ENCODE assay signal across 25 cellular contexts in the genomic region with DNA sequence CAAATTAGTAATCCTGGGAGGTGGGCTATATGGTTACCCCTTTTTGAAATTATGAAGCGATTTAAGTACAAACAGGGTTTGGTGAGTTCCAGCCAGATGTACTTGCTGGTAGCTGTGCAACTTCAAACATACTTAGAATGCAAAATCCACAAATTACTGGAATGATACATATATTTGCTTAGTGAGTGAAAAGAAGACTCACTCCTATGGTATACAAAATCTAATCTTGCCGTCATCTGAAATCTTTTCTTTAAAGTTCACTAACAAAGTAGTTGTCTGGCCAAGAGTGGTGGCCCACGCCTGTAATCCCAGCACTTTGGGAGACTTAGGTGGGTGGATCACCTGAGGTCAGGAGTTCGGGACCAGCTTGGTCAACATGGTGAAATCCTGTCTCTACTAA.
DNase-seq lines count a peak whose midpoint lies in the region; ATAC-seq, FAIRE-seq and TF ChIP-seq lines count a peak whose summit lies in the region.
"Had no signal": no experiment of that assay in that cellular context is flagged by ENCODE, and none has a peak within 500 bp of the region (broad histone marks: within the 10 kb centered on the region; RNA-seq: fewer than 3 reads in every experiment).

No MANE protein-coding gene starts in this region.

- CTCF ChIA-PET in CD4-positive, alpha-beta T cell (lab: Charles Lee) = no interaction called here

- POLR2A ChIA-PET in CD4-positive, alpha-beta T cell (lab: Charles Lee) = no interaction called here

- H3K36me3 ChIP-seq in H7 (replicated peaks; ENCODE audit: control insufficient read depth, insufficient read depth, low read length) (no peaks in the 10 kb centered on the region), RWPE2 (ENCODE audit: low read depth) (no peaks in the 10 kb centered on the region), hepatocyte (replicated peaks; ENCODE audit: insufficient read depth, low read depth) (no peaks in the 10 kb centered on the region)
- H3K36me3 ChIP-seq: BE2C; BLaER1 treated with 17β-estradiol and CSF1 and Interleukin-3, amounts not matched to agents 10 nM and 100 nM; HAP-1 had no signal

- no peak overlapping the region for H3K27ac Mint-ChIP-seq in osteocyte (ENCODE audit: unreplicated experiment)
- H3K27ac Mint-ChIP-seq in activated T-helper 1 cell treated with anti-CD3 and anti-CD28 coated beads, Interleukin-12 subunit alpha, Interleukin-12 subunit beta, Interleukin-2, Interleukin-4 antibody, amounts not matched to agents 30 ng/mL and 10 ng/mL and 1 ng/mL, durations not matched to agents 14 hours and 24 hours and 36 hours = no peak overlapping the region
- no peak overlapping the region for H3K27ac Mint-ChIP-seq in CD4-positive, alpha-beta T cell
- H3K27ac Mint-ChIP-seq: CD4-positive, alpha-beta memory T cell; HFFc6 had no signal

- H3K9me3 Mint-ChIP-seq in osteocyte (ENCODE audit: unreplicated experiment) = no peaks in the 10 kb centered on the region
- no peaks in the 10 kb centered on the region for H3K9me3 Mint-ChIP-seq in activated T-helper 1 cell treated with anti-CD3 and anti-CD28 coated beads, Interleukin-12 subunit alpha, Interleukin-12 subunit beta, Interleukin-2, Interleukin-4 antibody, amounts not matched to agents 30 ng/mL and 10 ng/mL and 1 ng/mL, durations not matched to agents 14 hours and 24 hours and 36 hours
- no peaks in the 10 kb centered on the region for H3K9me3 Mint-ChIP-seq in CD4-positive, alpha-beta T cell
- H3K9me3 Mint-ChIP-seq: CD14-positive monocyte; CD4-positive, alpha-beta memory T cell; HFFc6 had no signal

- H3K27me3 ChIP-seq in H7 (ENCODE audit: control insufficient read depth, insufficient read depth, low read length) (no peaks in the 10 kb centered on the region), RWPE2 (ENCODE audit: insufficient read depth, poor library complexity, severe bottlenecking) (no peaks in the 10 kb centered on the region), hepatocyte (no peaks in the 10 kb centered on the region)
- no peaks in the 10 kb centered on the region for H3K27me3 ChIP-seq in CD4-positive, alpha-beta T cell (ENCODE audit: control insufficient read depth, insufficient read depth, low read length)
- H3K27me3 ChIP-seq: BE2C; BLaER1 treated with 17β-estradiol and CSF1 and Interleukin-3, amounts not matched to agents 10 nM and 100 nM had no signal

- FAIRE-seq in GM12891 (lab: Jason Lieb, UNC) = no peak
- FAIRE-seq: A549, GM12892 had no signal

- H4K20me1 ChIP-seq in hepatocyte (ENCODE audit: insufficient read depth, poor library complexity, severe bottlenecking) = no peaks in the 10 kb centered on the region
- H4K20me1 ChIP-seq: BLaER1 treated with 17β-estradiol and CSF1 and Interleukin-3, amounts not matched to agents 10 nM and 100 nM had no signal

- no peaks in the 10 kb centered on the region for H3K36me3 Mint-ChIP-seq in osteocyte (ENCODE audit: unreplicated experiment)
- H3K36me3 Mint-ChIP-seq in activated T-helper 1 cell treated with anti-CD3 and anti-CD28 coated beads, Interleukin-12 subunit alpha, Interleukin-12 subunit beta, Interleukin-2, Interleukin-4 antibody, amounts not matched to agents 30 ng/mL and 10 ng/mL and 1 ng/mL, durations not matched to agents 14 hours and 24 hours and 36 hours (ENCODE audit: low read depth) = no peaks in the 10 kb centered on the region
- no peaks in the 10 kb centered on the region for H3K36me3 Mint-ChIP-seq in CD4-positive, alpha-beta T cell (ENCODE audit: low read depth)
- H3K36me3 Mint-ChIP-seq: CD14-positive monocyte had no signal

- H3K79me2 ChIP-seq in hepatocyte = no peaks in the 10 kb centered on the region

- 65% methylated on average over 4 of the region's 4 CpGs for WGBS in hepatocyte (ENCODE audit: low lambda C conversion rate, missing lambda C conversion rate)

- no peak for TF ChIP-seq CTCF in RWPE2 (IDR thresholded peaks at IDR 0.05; ENCODE audit: poor library complexity, severe bottlenecking)
- TF ChIP-seq CTCF in hepatocyte (IDR thresholded peaks at IDR 0.05; ENCODE audit: poor library complexity) = no peak
- no peak for TF ChIP-seq CTCF in osteocyte (IDR thresholded peaks at IDR 0.05)
- TF ChIP-seq CTCF in CD4-positive, alpha-beta T cell (IDR thresholded peaks at IDR 0.05) = no peak

- H3K4me2 ChIP-seq in hepatocyte = no peak overlapping the region
- H3K4me2 ChIP-seq: A549; BLaER1 treated with 17β-estradiol and CSF1 and Interleukin-3, amounts not matched to agents 10 nM and 100 nM had no signal

- no peak for TF ChIP-seq POLR2A in GM12891 (IDR thresholded peaks at IDR 0.05; ENCODE audit: low read depth, low read length)

- no peak overlapping the region for H3K4me3 ChIP-seq in H7 (ENCODE audit: insufficient read depth, low read depth, low read length)
- no peak overlapping the region for H3K4me3 ChIP-seq in RWPE2 (ENCODE audit: severe bottlenecking)
- H3K4me3 ChIP-seq in hepatocyte = no peak overlapping the region
- H3K4me3 ChIP-seq: A549; BLaER1 treated with 17β-estradiol and CSF1 and Interleukin-3, amounts not matched to agents 10 nM and 100 nM; GM23248; HAP-1 had no signal

- H3K27ac ChIP-seq in RWPE2 (ENCODE audit: poor library complexity, severe bottlenecking) (peak overlapping the region; percentile 13), hepatocyte (no peak overlapping the region)
- no peak overlapping the region for H3K27ac ChIP-seq in CD4-positive, alpha-beta T cell (ENCODE audit: low read depth, low read length)
- H3K27ac ChIP-seq: A549; BLaER1 treated with 17β-estradiol and CSF1 and Interleukin-3, amounts not matched to agents 10 nM and 100 nM; GM23248 had no signal

- H3K9me3 ChIP-seq in RWPE2 (ENCODE audit: severe bottlenecking) = no peaks in the 10 kb centered on the region
- no peaks in the 10 kb centered on the region for H3K9me3 ChIP-seq in hepatocyte (ENCODE audit: low read depth)
- no peaks in the 10 kb centered on the region for H3K9me3 ChIP-seq in CD4-positive, alpha-beta T cell (ENCODE audit: control insufficient read depth, low read length)
- H3K9me3 ChIP-seq: A549; BE2C; BLaER1 treated with 17β-estradiol and CSF1 and Interleukin-3, amounts not matched to agents 10 nM and 100 nM; HAP-1 had no signal

- ATAC-seq in RWPE2 (ENCODE audit: low read depth) (peak; percentile 54), HG03135 (IDR thresholded peaks at IDR 0.05; ENCODE audit: unreplicated experiment) (no peak)
- ATAC-seq in CD4-positive, alpha-beta T cell (ENCODE audit: poor library complexity) = no peak
- ATAC-seq: A549 had no signal

- H3K4me1 ChIP-seq in RWPE2 (ENCODE audit: insufficient read depth, poor library complexity, severe bottlenecking) (peaks cover 23% of the 10 kb centered on the region), hepatocyte (ENCODE audit: insufficient read depth) (peaks cover 2% of the 10 kb centered on the region)
- H3K4me1 ChIP-seq: BE2C, HAP-1 had no signal

- intact Hi-C loops in activated T-helper 1 cell treated with anti-CD3 and anti-CD28 coated beads, Interleukin-12 subunit alpha, Interleukin-12 subunit beta, Interleukin-2, Interleukin-4 antibody, amounts not matched to agents 30 ng/mL and 10 ng/mL and 1 ng/mL, durations not matched to agents 14 hours and 24 hours and 36 hours (cut with micrococcal nuclease) = no loop called here
- intact Hi-C loops in CD4-positive, alpha-beta T cell (cut with DNase I, micrococcal nuclease) = loop anchor here in 1 of 2 experiments (5.0 kb wide), 1 partner anchor 33 kb away; no protein-coding TSS in a partner anchor

- H3K9me2 ChIP-seq in hepatocyte (replicated peaks; ENCODE audit: insufficient read depth) = no peaks in the 10 kb centered on the region

- no peak overlapping the region for H2AFZ ChIP-seq in hepatocyte
- H2AFZ ChIP-seq: GM23248 had no signal

- DNase-seq in H7 (peak; percentile 1), RWPE2 (ENCODE audit: low spot score) (no peak), hepatocyte (ENCODE audit: low spot score) (peak; percentile 0), osteocyte (ENCODE audit: extremely low spot score, unreplicated experiment) (peak; percentile 21), GM12891 (ENCODE audit: insufficient read length, low spot score) (no peak)
- no peak for DNase-seq in activated T-helper 1 cell treated with anti-CD3 and anti-CD28 coated beads, Interleukin-12 subunit alpha, Interleukin-12 subunit beta, Interleukin-2, Interleukin-4 antibody, amounts not matched to agents 30 ng/mL and 10 ng/mL and 1 ng/mL, durations not matched to agents 14 hours and 24 hours and 36 hours (ENCODE audit: low spot score)
- DNase-seq in CD4-positive, alpha-beta T cell = no peak
- DNase-seq: 8988T; ACHN; AML-193; BE2C; Calu3; CD4-positive, alpha-beta memory T cell; COR-L47; DMS53; DMS79 treated with DMSO at 0.1 percent for 48 hours; GF-D8; GM23248; HFFc6 had no signal

- H3K4me1 Mint-ChIP-seq in osteocyte (ENCODE audit: unreplicated experiment) = no peaks in the 10 kb centered on the region
- H3K4me1 Mint-ChIP-seq in activated T-helper 1 cell treated with anti-CD3 and anti-CD28 coated beads, Interleukin-12 subunit alpha, Interleukin-12 subunit beta, Interleukin-2, Interleukin-4 antibody, amounts not matched to agents 30 ng/mL and 10 ng/mL and 1 ng/mL, durations not matched to agents 14 hours and 24 hours and 36 hours (ENCODE audit: low read depth) = no peaks in the 10 kb centered on the region
- H3K4me1 Mint-ChIP-seq in CD4-positive, alpha-beta T cell (ENCODE audit: low read depth) = no peaks in the 10 kb centered on the region
- H3K4me1 Mint-ChIP-seq: CD14-positive monocyte; CD4-positive, alpha-beta memory T cell had no signal

- no peak overlapping the region for H3K4me3 Mint-ChIP-seq in osteocyte (ENCODE audit: unreplicated experiment)
- no peak overlapping the region for H3K4me3 Mint-ChIP-seq in activated T-helper 1 cell treated with anti-CD3 and anti-CD28 coated beads, Interleukin-12 subunit alpha, Interleukin-12 subunit beta, Interleukin-2, Interleukin-4 antibody, amounts not matched to agents 30 ng/mL and 10 ng/mL and 1 ng/mL, durations not matched to agents 14 hours and 24 hours and 36 hours
- H3K4me3 Mint-ChIP-seq in CD4-positive, alpha-beta T cell = no peak overlapping the region
- H3K4me3 Mint-ChIP-seq: CD14-positive monocyte; CD4-positive, alpha-beta memory T cell; HFFc6 had no signal

- no peaks in the 10 kb centered on the region for H3K27me3 Mint-ChIP-seq in osteocyte (ENCODE audit: unreplicated experiment)
- peaks cover 4% of the 10 kb centered on the region for H3K27me3 Mint-ChIP-seq in activated T-helper 1 cell treated with anti-CD3 and anti-CD28 coated beads, Interleukin-12 subunit alpha, Interleukin-12 subunit beta, Interleukin-2, Interleukin-4 antibody, amounts not matched to agents 30 ng/mL and 10 ng/mL and 1 ng/mL, durations not matched to agents 14 hours and 24 hours and 36 hours (ENCODE audit: insufficient read depth)
- no peaks in the 10 kb centered on the region for H3K27me3 Mint-ChIP-seq in CD4-positive, alpha-beta T cell
- H3K27me3 Mint-ChIP-seq: CD4-positive, alpha-beta memory T cell had no signal

TF ChIP-seq in GM12891, 5 proteins besides CTCF, POLR2A, EP300 and RAD21:
- TF ChIP-seq POLR2AphosphoS5 (IDR thresholded peaks at IDR 0.05; ENCODE audit: low read depth, low read length) = no peak

Comparison
In these comparisons a context has a peak if more than half of its experiments do, and no peak if none do; other contexts are left out.
1. DNase-seq: peak in H7 (single experiment), hepatocyte (single experiment) and osteocyte (single experiment); none in RWPE2 (single experiment), activated T-helper 1 cell treated with anti-CD3 and anti-CD28 coated beads, Interleukin-12 subunit alpha, Interleukin-12 subunit beta, Interleukin-2, Interleukin-4 antibody, amounts not matched to agents 30 ng/mL and 10 ng/mL and 1 ng/mL, durations not matched to agents 14 hours and 24 hours and 36 hours (single experiment), CD4-positive, alpha-beta T cell (0 of 10) and GM12891 (single experiment).